Comparison of ENCODE assay signal across 1 cellular context in the genomic region with DNA sequence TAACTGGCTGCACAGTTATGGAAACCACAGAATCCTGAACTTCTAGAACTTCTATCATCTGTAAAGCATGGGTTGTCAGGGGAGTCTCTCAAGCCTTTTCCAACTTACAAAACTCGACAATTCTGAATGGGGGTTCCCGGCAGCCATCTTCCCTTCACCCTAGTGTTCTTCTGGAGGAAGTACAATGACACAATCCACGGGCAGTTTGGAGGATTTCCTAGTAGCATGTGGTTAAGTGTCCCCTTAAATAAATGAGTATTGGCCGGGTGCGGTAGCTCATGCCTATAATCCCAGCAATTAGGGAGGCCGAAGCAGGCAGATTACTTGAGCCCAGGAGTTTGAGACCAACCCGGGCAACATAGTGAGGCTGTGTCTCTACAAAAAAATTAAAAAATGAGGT.
TF ChIP-seq lines count a peak whose summit lies in the region.

No MANE protein-coding gene starts in this region.

TF ChIP-seq in IMR-90, 13 proteins besides CTCF, POLR2A, EP300 and RAD21 (continued from another document):
- TF ChIP-seq, protein P1, sequence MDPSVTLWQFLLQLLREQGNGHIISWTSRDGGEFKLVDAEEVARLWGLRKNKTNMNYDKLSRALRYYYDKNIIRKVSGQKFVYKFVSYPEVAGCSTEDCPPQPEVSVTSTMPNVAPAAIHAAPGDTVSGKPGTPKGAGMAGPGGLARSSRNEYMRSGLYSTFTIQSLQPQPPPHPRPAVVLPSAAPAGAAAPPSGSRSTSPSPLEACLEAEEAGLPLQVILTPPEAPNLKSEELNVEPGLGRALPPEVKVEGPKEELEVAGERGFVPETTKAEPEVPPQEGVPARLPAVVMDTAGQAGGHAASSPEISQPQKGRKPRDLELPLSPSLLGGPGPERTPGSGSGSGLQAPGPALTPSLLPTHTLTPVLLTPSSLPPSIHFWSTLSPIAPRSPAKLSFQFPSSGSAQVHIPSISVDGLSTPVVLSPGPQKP (IDR thresholded peaks at IDR 0.05; ENCODE audit: borderline replicate concordance, low read depth, low read length) = no peak
- TF ChIP-seq SMC3 (IDR thresholded peaks at IDR 0.05; ENCODE audit: low read depth, low read length) = no peak
- no peak for TF ChIP-seq RCOR1 (IDR thresholded peaks at IDR 0.05; ENCODE audit: insufficient replicate concordance, low read length)
- TF ChIP-seq CHD1 (IDR thresholded peaks at IDR 0.05; ENCODE audit: low read depth, low read length) = no peak
- no peak for TF ChIP-seq MAFK (IDR thresholded peaks at IDR 0.05; ENCODE audit: low read depth, low read length)
- TF ChIP-seq FOS (IDR thresholded peaks at IDR 0.05; ENCODE audit: low read depth, low read length) = no peak
- TF ChIP-seq USF2 (IDR thresholded peaks at IDR 0.05; ENCODE audit: low read depth, low read length) = no peak
- TF ChIP-seq RFX5 (IDR thresholded peaks at IDR 0.05; ENCODE audit: low read depth, low read length) = no peak
- no peak for TF ChIP-seq MAZ (IDR thresholded peaks at IDR 0.05; ENCODE audit: borderline replicate concordance, low read depth, low read length)
